Comparison of ENCODE assay signal across 30 cellular contexts in the genomic region with DNA sequence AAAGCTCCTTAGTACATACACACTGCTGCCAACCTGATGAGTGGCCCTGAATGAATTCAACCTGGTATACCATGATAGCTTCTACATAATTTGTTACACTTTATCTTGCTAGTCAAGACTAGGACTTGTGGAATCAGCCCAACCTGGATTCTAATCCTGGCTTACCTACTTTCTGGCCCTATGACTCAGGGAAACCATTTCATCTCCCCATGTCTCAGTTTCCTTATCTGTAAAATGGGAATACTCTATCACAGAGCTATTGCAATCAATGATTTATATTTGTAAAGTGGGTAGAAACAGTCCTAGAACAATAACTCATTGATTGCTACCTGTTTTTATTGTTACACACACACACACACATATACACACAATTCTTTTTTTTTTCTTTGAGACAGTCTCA.
"Had no signal": no experiment of that assay in that cellular context is flagged by ENCODE, and none has a peak within 500 bp of the region (broad histone marks: within the 10 kb centered on the region; RNA-seq: fewer than 3 reads in every experiment).

No MANE protein-coding gene starts in this region.

- H3K27ac ChIP-seq: neutrophil, pancreas, psoas muscle, skin epidermis, spleen, suprapubic skin, testis, tibial artery, transverse colon, upper lobe of right lung, uterus had no signal

- ATAC-seq: naive thymus-derived CD8-positive, alpha-beta T cell; natural killer cell treated with Interleukin-12 subunit alpha and Interleukin-12 subunit beta and Interleukin-15 and Interleukin-18, amount 100 ng/mL, for 72 hours; pancreas; psoas muscle; right cardiac atrium; sciatic nerve; stimulated activated memory B cell treated with anti-CD40 and anti-IgM and Interleukin-4, amounts not matched to agents 10 μg/mL and 1 μg/mL and 100 μg/mL, for 72 hours; stimulated activated naive CD8-positive, alpha-beta T cell treated with anti-CD3 and anti-CD28 coated beads, Interleukin-15, amount 100 ng/mL, for 72 hours; stimulated activated naive CD8-positive, alpha-beta T cell treated with anti-CD3 and anti-CD28 coated beads, Interleukin-15, Interleukin-2, amounts not matched to agents 100 U/mL and 50 U/mL, for 24 hours; upper lobe of right lung had no signal

- H3K9me3 ChIP-seq: neutrophil, pancreas, psoas muscle, spleen, suprapubic skin, testis, tibial artery, transverse colon, upper lobe of right lung, uterus had no signal

- H3K27me3 ChIP-seq: neutrophil, pancreas, spleen, suprapubic skin, testis, tibial artery, transverse colon, upper lobe of right lung, uterus had no signal

- H3K4me3 ChIP-seq: pancreas, psoas muscle, skin epidermis, smooth muscle cell, spleen, suprapubic skin, testis, tibial artery, transverse colon, upper lobe of right lung, uterus had no signal

- H3K27ac Mint-ChIP-seq: naive thymus-derived CD8-positive, alpha-beta T cell; natural killer cell treated with Interleukin-12 subunit alpha and Interleukin-12 subunit beta and Interleukin-15 and Interleukin-18, amount 100 ng/mL, for 72 hours; stimulated activated memory B cell treated with anti-CD40 and anti-IgM and Interleukin-4, amounts not matched to agents 10 μg/mL and 1 μg/mL and 100 μg/mL, for 72 hours; stimulated activated naive CD8-positive, alpha-beta T cell treated with anti-CD3 and anti-CD28 coated beads, Interleukin-15, amount 100 ng/mL, for 72 hours; type B pancreatic cell had no signal

- H3K36me3 Mint-ChIP-seq: naive thymus-derived CD8-positive, alpha-beta T cell; natural killer cell treated with Interleukin-12 subunit alpha and Interleukin-12 subunit beta and Interleukin-15 and Interleukin-18, amount 100 ng/mL, for 72 hours; stimulated activated memory B cell treated with anti-CD40 and anti-IgM and Interleukin-4, amounts not matched to agents 10 μg/mL and 1 μg/mL and 100 μg/mL, for 72 hours had no signal

- H3K4me3 Mint-ChIP-seq: naive thymus-derived CD8-positive, alpha-beta T cell; natural killer cell treated with Interleukin-12 subunit alpha and Interleukin-12 subunit beta and Interleukin-15 and Interleukin-18, amount 100 ng/mL, for 72 hours; nephron progenitor cell; stimulated activated memory B cell treated with anti-CD40 and anti-IgM and Interleukin-4, amounts not matched to agents 10 μg/mL and 1 μg/mL and 100 μg/mL, for 72 hours; stimulated activated naive CD8-positive, alpha-beta T cell treated with anti-CD3 and anti-CD28 coated beads, Interleukin-15, amount 100 ng/mL, for 72 hours; type B pancreatic cell had no signal

- H3K4me1 ChIP-seq: psoas muscle, testis, uterus had no signal

- DNase-seq: naive thymus-derived CD8-positive, alpha-beta T cell; nephron progenitor cell; nucleus accumbens; pancreas; psoas muscle; right cardiac atrium; spleen; stimulated activated CD4-positive, alpha-beta T cell treated with anti-CD3 and anti-CD28 coated beads, Interleukin-12 subunit alpha, Interleukin-12 subunit beta, amount 100 ng/mL, for 4 hours; stimulated activated CD4-positive, alpha-beta T cell treated with anti-CD3 and anti-CD28 coated beads, Interleukin-1b, Interleukin-23, amount 100 ng/mL, for 48 hours; stimulated activated CD4-positive, alpha-beta T cell treated with anti-CD3 and anti-CD28 coated beads, Interleukin-4, amount 100 ng/mL, for 1 hour; stimulated activated CD4-positive, alpha-beta T cell treated with anti-CD3 and anti-CD28 coated beads, Interleukin-4, amount 100 ng/mL, for 4 hours; stimulated activated CD8-positive, alpha-beta memory T cell treated with anti-CD3 and anti-CD28 coated beads, Interleukin-4, amount 100 ng/mL, for 48 hours; stimulated activated naive CD4-positive, alpha-beta T cell; stimulated activated naive CD8-positive, alpha-beta T cell treated with anti-CD3 and anti-CD28 coated beads, Interleukin-15, amount 100 ng/mL, for 72 hours; stimulated activated naive CD8-positive, alpha-beta T cell treated with anti-CD3 and anti-CD28 coated beads, Interleukin-15, Interleukin-2, amounts not matched to agents 100 U/mL and 50 U/mL, for 24 hours; substantia nigra; testis; tibial artery; transverse colon; upper lobe of right lung; uterus had no signal

- H3K27me3 Mint-ChIP-seq: natural killer cell treated with Interleukin-12 subunit alpha and Interleukin-12 subunit beta and Interleukin-15 and Interleukin-18, amount 100 ng/mL, for 72 hours; stimulated activated memory B cell treated with anti-CD40 and anti-IgM and Interleukin-4, amounts not matched to agents 10 μg/mL and 1 μg/mL and 100 μg/mL, for 72 hours; type B pancreatic cell had no signal

- H3K9me3 Mint-ChIP-seq: naive thymus-derived CD8-positive, alpha-beta T cell; natural killer cell treated with Interleukin-12 subunit alpha and Interleukin-12 subunit beta and Interleukin-15 and Interleukin-18, amount 100 ng/mL, for 72 hours; nephron progenitor cell; neural crest cell; stimulated activated memory B cell treated with anti-CD40 and anti-IgM and Interleukin-4, amounts not matched to agents 10 μg/mL and 1 μg/mL and 100 μg/mL, for 72 hours; stimulated activated naive CD8-positive, alpha-beta T cell treated with anti-CD3 and anti-CD28 coated beads, Interleukin-15, amount 100 ng/mL, for 72 hours had no signal

- H3K36me3 ChIP-seq: pancreas, suprapubic skin, transverse colon, uterus had no signal
